ENCODE assay signal across 28 cellular contexts in genomic region chr3:19471147-19471546, GRCh38.
"Had no signal": no experiment of that assay in that cellular context is flagged by ENCODE, and none has a peak within 500 bp of the region (broad histone marks: within the 10 kb centered on the region; RNA-seq: fewer than 3 reads in every experiment).

No MANE protein-coding gene starts in this region.

- H3K27me3 ChIP-seq: ascending aorta, cardiac muscle cell, SJCRH30 had no signal

- H3K27ac Mint-ChIP-seq: activated CD4-positive, alpha-beta T cell treated with anti-CD3 and anti-CD28 coated beads for 36 hours; activated CD4-positive, alpha-beta T cell treated with anti-CD3 and anti-CD28 coated beads, Interleukin-2, amount 10 ng/mL, durations not matched to agents 7 days and 5 days; activated CD8-positive, alpha-beta T cell treated with anti-CD3 and anti-CD28 coated beads, Interleukin-2, amount 10 ng/mL, durations not matched to agents 7 days and 5 days; activated naive CD4-positive, alpha-beta T cell treated with anti-CD3 and anti-CD28 coated beads, Interleukin-2, amount 50 U/mL, for 24 hours; activated naive CD8-positive, alpha-beta T cell treated with anti-CD3 and anti-CD28 coated beads, Interleukin-2, amount 10 ng/mL, durations not matched to agents 7 days and 5 days; activated T-cell treated with anti-CD3 and anti-CD28 coated beads, Interleukin-2, amount 50 U/mL, for 24 hours; activated T-helper 2 cell treated with anti-CD3 and anti-CD28 coated beads, Interferon-gamma antibody, Interleukin-2, Interleukin-4, amounts not matched to agents 10 μg/mL and 5 μg/mL and 100 μg/mL, durations not matched to agents 14 hours and 24 hours and 36 hours had no signal

- H3K9me3 Mint-ChIP-seq: activated CD4-positive, alpha-beta T cell treated with anti-CD3 and anti-CD28 coated beads, Interleukin-2, amount 10 ng/mL, durations not matched to agents 7 days and 5 days; activated naive CD4-positive, alpha-beta T cell treated with anti-CD3 and anti-CD28 coated beads, Interleukin-2, amount 50 U/mL, for 24 hours; activated T-cell treated with anti-CD3 and anti-CD28 coated beads, Interleukin-2, amount 50 U/mL, for 24 hours; activated T-helper 2 cell treated with anti-CD3 and anti-CD28 coated beads, Interferon-gamma antibody, Interleukin-2, Interleukin-4, amounts not matched to agents 10 μg/mL and 5 μg/mL and 100 μg/mL, durations not matched to agents 14 hours and 24 hours and 36 hours had no signal

- ATAC-seq: activated CD4-positive, alpha-beta T cell treated with anti-CD3 and anti-CD28 coated beads for 36 hours; activated CD4-positive, CD25-positive, alpha-beta regulatory T cell treated with anti-CD3 and anti-CD28 coated beads, Interleukin-2, amount 50 U/mL, for 24 hours; activated CD8-positive, alpha-beta T cell treated with anti-CD3 and anti-CD28 coated beads, Interleukin-2, amount 10 ng/mL, durations not matched to agents 7 days and 5 days had no signal

- H3K36me3 Mint-ChIP-seq: activated naive CD4-positive, alpha-beta T cell treated with anti-CD3 and anti-CD28 coated beads, Interleukin-2, amount 50 U/mL, for 24 hours; activated naive CD8-positive, alpha-beta T cell treated with anti-CD3 and anti-CD28 coated beads, Interleukin-2, amount 10 ng/mL, durations not matched to agents 7 days and 5 days had no signal

- H3K36me3 ChIP-seq: ascending aorta, cardiac muscle cell, SJCRH30 had no signal

- H3K4me1 Mint-ChIP-seq: activated CD4-positive, alpha-beta T cell treated with anti-CD3 and anti-CD28 coated beads for 36 hours; activated CD4-positive, alpha-beta T cell treated with anti-CD3 and anti-CD28 coated beads, Interleukin-2, amount 10 ng/mL, durations not matched to agents 7 days and 5 days; activated naive CD4-positive, alpha-beta T cell treated with anti-CD3 and anti-CD28 coated beads, Interleukin-2, amount 50 U/mL, for 24 hours; activated naive CD8-positive, alpha-beta T cell treated with anti-CD3 and anti-CD28 coated beads, Interleukin-2, amount 10 ng/mL, durations not matched to agents 7 days and 5 days; central memory CD8-positive, alpha-beta T cell had no signal

- H3K4me3 ChIP-seq: ascending aorta, cardiac muscle cell, SJCRH30, SK-N-MC had no signal

- DNase-seq: activated CD4-positive, alpha-beta T cell treated with anti-CD3 and anti-CD28 coated beads for 36 hours; activated CD4-positive, alpha-beta T cell treated with anti-CD3 and anti-CD28 coated beads, Interleukin-2, amount 10 ng/mL, durations not matched to agents 7 days and 5 days; activated CD4-positive, alpha-beta T cell treated with anti-CD3 and anti-CD28 coated beads, Interleukin-2, amount 50 U/mL, for 48 hours; activated CD8-positive, alpha-beta T cell treated with anti-CD3 and anti-CD28 coated beads, Interleukin-2, amount 10 ng/mL, durations not matched to agents 7 days and 5 days; activated gamma-delta T cell; activated naive CD4-positive, alpha-beta T cell treated with Interleukin-2 at 50 U/mL for 16 hours; activated naive CD8-positive, alpha-beta T cell treated with anti-CD3 and anti-CD28 coated beads, Interleukin-2, amount 10 ng/mL, durations not matched to agents 7 days and 5 days; activated T-cell treated with anti-CD3 and anti-CD28 coated beads, Interleukin-2, amount 50 U/mL, for 24 hours; amygdala; NCI-H1092 treated with DMSO at 0.1 percent for 48 hours; NCI-H1417 treated with DMSO at 0.1 percent for 48 hours; NCI-H187 treated with DMSO at 0.1 percent for 48 hours; NCI-H2081; NCI-H226; NCI-H446 treated with DMSO at 0.1 percent for 48 hours; NCI-H524; NCI-H748 treated with DMSO at 0.1 percent for 48 hours; NK-92 treated with Interleukin-12 subunit alpha and Interleukin-12 subunit beta, amount 100 ng/mL, for 24 hours; SHP77; SJCRH30 had no signal

- H3K4me3 Mint-ChIP-seq: activated CD4-positive, alpha-beta T cell treated with anti-CD3 and anti-CD28 coated beads for 36 hours; activated CD4-positive, alpha-beta T cell treated with anti-CD3 and anti-CD28 coated beads, Interleukin-2, amount 10 ng/mL, durations not matched to agents 7 days and 5 days; activated CD8-positive, alpha-beta T cell treated with anti-CD3 and anti-CD28 coated beads, Interleukin-2, amount 10 ng/mL, durations not matched to agents 7 days and 5 days; activated naive CD4-positive, alpha-beta T cell treated with anti-CD3 and anti-CD28 coated beads, Interleukin-2, amount 50 U/mL, for 24 hours; activated naive CD8-positive, alpha-beta T cell treated with anti-CD3 and anti-CD28 coated beads, Interleukin-2, amount 10 ng/mL, durations not matched to agents 7 days and 5 days; activated T-cell treated with anti-CD3 and anti-CD28 coated beads, Interleukin-2, amount 50 U/mL, for 24 hours; central memory CD8-positive, alpha-beta T cell had no signal

- H3K4me1 ChIP-seq: ascending aorta, SJCRH30 had no signal

- H3K27ac ChIP-seq: ascending aorta, cardiac muscle cell, SJCRH30, SK-N-MC had no signal

- FAIRE-seq: TTC549 had no signal

- H3K9me3 ChIP-seq: ascending aorta, SJCRH30 had no signal

- H3K27me3 Mint-ChIP-seq: activated CD4-positive, alpha-beta T cell treated with anti-CD3 and anti-CD28 coated beads for 36 hours; activated CD4-positive, alpha-beta T cell treated with anti-CD3 and anti-CD28 coated beads, Interleukin-2, amount 10 ng/mL, durations not matched to agents 7 days and 5 days; activated naive CD4-positive, alpha-beta T cell treated with anti-CD3 and anti-CD28 coated beads, Interleukin-2, amount 50 U/mL, for 24 hours; activated naive CD8-positive, alpha-beta T cell treated with anti-CD3 and anti-CD28 coated beads, Interleukin-2, amount 10 ng/mL, durations not matched to agents 7 days and 5 days; activated T-cell treated with anti-CD3 and anti-CD28 coated beads, Interleukin-2, amount 50 U/mL, for 24 hours; central memory CD8-positive, alpha-beta T cell had no signal
